ENCODE assay signal across 31 cellular contexts in the genomic region with DNA sequence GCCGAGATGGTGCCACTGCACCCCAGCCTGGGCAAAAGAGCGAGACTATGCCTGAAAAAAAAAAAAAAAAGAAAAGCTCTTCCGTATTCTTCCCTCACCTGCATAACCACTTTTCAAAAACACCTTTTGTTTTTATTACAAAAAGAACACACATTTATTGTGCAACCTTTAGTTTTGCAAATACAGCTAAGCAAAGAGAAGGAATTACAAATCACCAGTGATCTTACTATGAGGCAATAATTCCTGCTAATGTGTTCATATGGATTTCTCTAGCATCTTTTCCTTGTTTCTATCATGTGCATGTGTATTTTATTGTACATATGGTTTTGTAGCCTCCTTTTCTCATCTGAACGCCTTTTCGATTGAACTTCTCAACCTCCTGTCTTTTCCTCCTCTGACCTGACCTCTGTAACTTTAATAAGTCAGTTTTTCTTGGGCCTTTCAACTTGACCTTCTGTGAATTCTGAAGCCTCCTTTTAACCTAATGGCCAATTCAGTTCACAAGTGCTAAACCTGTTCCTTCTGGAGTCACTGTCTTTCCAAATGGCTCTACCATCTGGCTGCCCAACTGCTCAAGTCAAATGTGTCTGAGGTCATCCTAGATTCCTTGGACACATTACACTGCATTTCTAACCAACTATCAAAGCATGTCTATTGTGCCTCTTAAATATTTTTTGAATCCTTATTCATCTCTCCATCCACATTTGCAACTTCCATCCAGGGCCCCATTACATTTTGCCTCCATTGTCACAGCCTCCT. TPM values are rescaled to one million over a fixed set of nuclear protein-coding genes. Genes with fewer than 3 reads are reported as not detected.
DNase-seq lines count a peak whose midpoint lies in the region; ATAC-seq and TF ChIP-seq lines count a peak whose summit lies in the region.
"Had no signal": no experiment of that assay in that cellular context is flagged by ENCODE, and none has a peak within 500 bp of the region (broad histone marks: within the 10 kb centered on the region; RNA-seq: fewer than 3 reads in every experiment).

No MANE protein-coding gene starts in this region.

- no peaks in the 10 kb centered on the region for H3K27me3 Mint-ChIP-seq in WTC11 (ENCODE audit: low read depth)
- no peaks in the 10 kb centered on the region for H3K27me3 Mint-ChIP-seq in activated naive CD8-positive, alpha-beta T cell treated with anti-CD3 and anti-CD28 coated beads, Interleukin-2, amount 50 U/mL, for 24 hours

- H3K27me3 ChIP-seq in esophagus (ENCODE audit: control insufficient read depth in 1 of 2, insufficient read depth in 2 of 2, low read length in 2 of 2) (no peaks in the 10 kb centered on the region), lung (ENCODE audit: control insufficient read depth, insufficient read depth) (no peaks in the 10 kb centered on the region), PC-3 (ENCODE audit: low read length) (no peaks in the 10 kb centered on the region)
- H3K27me3 ChIP-seq: BLaER1, brain microvascular endothelial cell, SJCRH30, stomach, thyroid gland, vagina had no signal

- intact Hi-C loops in PC-3 (cut with micrococcal nuclease) = no loop called here

- H3K9me2 ChIP-seq in PC-3 (replicated peaks; ENCODE audit: low read length) = no peaks in the 10 kb centered on the region

- CTCF ChIA-PET in WTC11 (lab: Charles Lee) = interaction anchor here (2.4 to 4.6 kb wide), 2 partner anchors 10 to 12 kb away, joined by 18 to 52 read pairs; no protein-coding TSS in a partner anchor
- CTCF ChIA-PET in PC-3 (lab: Charles Lee) = no interaction called here

- H3K4me3 ChIP-seq in esophagus (ENCODE audit: low read depth in 1 of 2, low read length in 2 of 2) = no peak overlapping the region
- no peak overlapping the region for H3K4me3 ChIP-seq in lung
- H3K4me3 ChIP-seq in PC-3 (ENCODE audit: low read length) = no peak overlapping the region
- H3K4me3 ChIP-seq: BLaER1, HAP-1, SJCRH30, stomach, thyroid gland, vagina had no signal

- H4K20me1 ChIP-seq in PC-3 (ENCODE audit: low read length) = no peaks in the 10 kb centered on the region
- H4K20me1 ChIP-seq: BLaER1 had no signal

- H3K79me2 ChIP-seq in PC-3 (ENCODE audit: low read length) = no peaks in the 10 kb centered on the region

- no peaks in the 10 kb centered on the region for H3K36me3 Mint-ChIP-seq in WTC11
- H3K36me3 Mint-ChIP-seq in activated naive CD8-positive, alpha-beta T cell treated with anti-CD3 and anti-CD28 coated beads, Interleukin-2, amount 50 U/mL, for 24 hours (ENCODE audit: low read depth) = no peaks in the 10 kb centered on the region
- H3K36me3 Mint-ChIP-seq: naive thymus-derived CD8-positive, alpha-beta T cell had no signal

- H3K4me1 ChIP-seq in esophagus (ENCODE audit: control insufficient read depth in 2 of 2, insufficient read depth in 2 of 2, low read length in 1 of 2) (peaks cover 0 to 11% of the 10 kb centered on the region in 2 donors), lung (ENCODE audit: control insufficient read depth in 2 of 2, insufficient read depth in 2 of 2, low read length in 2 of 2) (peaks cover 0 to 3% of the 10 kb centered on the region in 2 donors), PC-3 (ENCODE audit: insufficient read depth, low read length) (peaks cover 6% of the 10 kb centered on the region; the same call in 1 of the 2 replicates)
- H3K4me1 ChIP-seq: BLaER1, SJCRH30, stomach had no signal

- BruUV-seq in PC-3 (replicated peaks; lab: Mats Ljungman, UMichigan) = no TSS peak

- DNase-seq in DMS 273 treated with DMSO at 0.1 percent for 48 hours (lab: John Stamatoyannopoulos, UW) = peak; percentile 57
- DNase-seq in WTC11 (ENCODE audit: low spot score) = no peak
- DNase-seq in lung (ENCODE audit: low spot score) = no peak
- no peak for DNase-seq in activated naive CD8-positive, alpha-beta T cell treated with anti-CD3 and anti-CD28 coated beads, Interleukin-2, amount 50 U/mL, for 24 hours
- no peak for DNase-seq in PC-3
- DNase-seq in NOMO-1 treated with dmso at 0.1 percent for 144 hours (lab: John Stamatoyannopoulos, UW; ENCODE audit: unreplicated experiment) = no peak
- DNase-seq: activated CD4-positive, alpha-beta T cell treated with anti-CD3 and anti-CD28 coated beads for 36 hours; activated CD8-positive, alpha-beta T cell treated with anti-CD3 and anti-CD28 coated beads, Interleukin-2, amount 10 ng/mL, durations not matched to agents 7 days and 5 days; activated naive CD4-positive, alpha-beta T cell treated with anti-CD3 and anti-CD28 coated beads, Interleukin-2, amount 50 U/mL, for 16 hours; amniotic stem cell; brain microvascular endothelial cell; DMS79; GF-D8; left ventricle myocardium superior; naive thymus-derived CD8-positive, alpha-beta T cell; NCI-H187; NCI-H526 treated with DMSO at 0.1 percent for 48 hours; nucleus accumbens; SJCRH30; stimulated activated CD4-positive, alpha-beta T cell treated with anti-CD3 and anti-CD28 coated beads, Interleukin-4, amount 100 ng/mL, for 1 hour; stomach; SW 1271; thyroid gland had no signal

- POLR2A ChIA-PET in WTC11 (lab: Charles Lee) (no interaction called here), PC-3 (lab: Charles Lee; ENCODE audit: unreplicated experiment) (no interaction called here)

- H3K4me1 Mint-ChIP-seq in WTC11 = peaks cover 4% of the 10 kb centered on the region; the same call in 1 of the 2 replicates
- H3K4me1 Mint-ChIP-seq in activated naive CD8-positive, alpha-beta T cell treated with anti-CD3 and anti-CD28 coated beads, Interleukin-2, amount 50 U/mL, for 24 hours = no peaks in the 10 kb centered on the region
- H3K4me1 Mint-ChIP-seq: activated CD4-positive, alpha-beta T cell treated with anti-CD3 and anti-CD28 coated beads for 36 hours; naive thymus-derived CD8-positive, alpha-beta T cell had no signal

- no peaks in the 10 kb centered on the region for H3F3A ChIP-seq in PC-3 (ENCODE audit: low read length, unreplicated experiment)

- H3K36me3 ChIP-seq in esophagus (ENCODE audit: control insufficient read depth in 2 of 2, insufficient read depth in 2 of 2, low read length in 1 of 2) = no peaks in the 10 kb centered on the region
- H3K36me3 ChIP-seq in lung (ENCODE audit: control insufficient read depth in 2 of 2, insufficient read depth in 2 of 2, low read length in 2 of 2) = no peaks in the 10 kb centered on the region
- no peaks in the 10 kb centered on the region for H3K36me3 ChIP-seq in PC-3 (ENCODE audit: low read depth, low read length)
- H3K36me3 ChIP-seq: BLaER1, brain microvascular endothelial cell, HAP-1, SJCRH30, stomach, thyroid gland, vagina had no signal

- H3K27ac Mint-ChIP-seq in WTC11 = no peak overlapping the region
- no peak overlapping the region for H3K27ac Mint-ChIP-seq in activated naive CD8-positive, alpha-beta T cell treated with anti-CD3 and anti-CD28 coated beads, Interleukin-2, amount 50 U/mL, for 24 hours
- H3K27ac Mint-ChIP-seq: activated CD4-positive, alpha-beta T cell treated with anti-CD3 and anti-CD28 coated beads for 36 hours; activated CD8-positive, alpha-beta T cell treated with anti-CD3 and anti-CD28 coated beads, Interleukin-2, amount 10 ng/mL, durations not matched to agents 7 days and 5 days; activated T-helper 2 cell treated with anti-CD3 and anti-CD28 coated beads, Interferon-gamma antibody, Interleukin-2, Interleukin-4, amounts not matched to agents 10 μg/mL and 5 μg/mL and 100 μg/mL, durations not matched to agents 14 hours and 24 hours and 36 hours had no signal

- no peak overlapping the region for H2AFZ ChIP-seq in PC-3 (ENCODE audit: low read length)

- H3K4me3 Mint-ChIP-seq in WTC11 = no peak overlapping the region
- H3K4me3 Mint-ChIP-seq in activated naive CD8-positive, alpha-beta T cell treated with anti-CD3 and anti-CD28 coated beads, Interleukin-2, amount 50 U/mL, for 24 hours = no peak overlapping the region
- H3K4me3 Mint-ChIP-seq: activated CD4-positive, alpha-beta T cell treated with anti-CD3 and anti-CD28 coated beads for 36 hours; activated CD8-positive, alpha-beta T cell treated with anti-CD3 and anti-CD28 coated beads, Interleukin-2, amount 10 ng/mL, durations not matched to agents 7 days and 5 days; naive thymus-derived CD8-positive, alpha-beta T cell had no signal

- TF ChIP-seq CTCF in WTC11 (IDR thresholded peaks at IDR 0.05) = no peak
- no peak for TF ChIP-seq CTCF in lung (IDR thresholded peaks at IDR 0.05; ENCODE audit: control extremely low read depth, extremely low read depth)
- no peak for TF ChIP-seq CTCF in PC-3 (conservative IDR thresholded peaks at IDR 0.05; ENCODE audit: low read depth, low read length)

- H3K9me3 Mint-ChIP-seq in WTC11 = no peaks in the 10 kb centered on the region
- no peaks in the 10 kb centered on the region for H3K9me3 Mint-ChIP-seq in activated naive CD8-positive, alpha-beta T cell treated with anti-CD3 and anti-CD28 coated beads, Interleukin-2, amount 50 U/mL, for 24 hours
- H3K9me3 Mint-ChIP-seq: activated T-helper 2 cell treated with anti-CD3 and anti-CD28 coated beads, Interferon-gamma antibody, Interleukin-2, Interleukin-4, amounts not matched to agents 10 μg/mL and 5 μg/mL and 100 μg/mL, durations not matched to agents 14 hours and 24 hours and 36 hours; naive thymus-derived CD8-positive, alpha-beta T cell had no signal

- 64 to 85% methylated on average over 5 of the region's 5 CpGs for WGBS in esophagus, 2 donors
- WGBS in lung, 2 donors = 83 to 86% methylated on average over 5 of the region's 5 CpGs

- H3K9ac ChIP-seq in PC-3 (ENCODE audit: low read length) = no peak overlapping the region
- H3K9ac ChIP-seq: BLaER1 had no signal

- no peak overlapping the region for H3K4me2 ChIP-seq in PC-3 (ENCODE audit: low read length)
- H3K4me2 ChIP-seq: BLaER1 had no signal

- H3K27ac ChIP-seq in esophagus (ENCODE audit: low read depth in 2 of 2, low read length in 1 of 2) (peak overlapping the region; percentile 72 to 90), lung (ENCODE audit: low read depth in 1 of 2, low read length in 1 of 2) (no peak overlapping the region), PC-3 (ENCODE audit: low read length) (no peak overlapping the region)
- H3K27ac ChIP-seq: BLaER1, brain microvascular endothelial cell, SJCRH30, vagina had no signal

- H3K9me3 ChIP-seq in esophagus (ENCODE audit: control insufficient read depth in 2 of 2, insufficient read depth in 1 of 2, low read depth in 1 of 2, low read length in 1 of 2) = no peaks in the 10 kb centered on the region
- peaks cover 0 to 2% of the 10 kb centered on the region in 2 donors for H3K9me3 ChIP-seq in lung (ENCODE audit: control insufficient read depth in 2 of 2, insufficient read depth in 1 of 2, low read length in 1 of 2)
- no peaks in the 10 kb centered on the region for H3K9me3 ChIP-seq in PC-3 (ENCODE audit: low read length)
- H3K9me3 ChIP-seq: BLaER1, HAP-1, SJCRH30, stomach, thyroid gland, vagina had no signal

- ATAC-seq in WTC11 (no peak), lung (ENCODE audit: insufficient read depth, low FRiP score) (peak; percentile 24), PC-3 (no peak)
- no peak for ATAC-seq in activated naive CD8-positive, alpha-beta T cell treated with anti-CD3 and anti-CD28 coated beads, Interleukin-2, amount 50 U/mL, for 24 hours
- ATAC-seq: activated CD4-positive, alpha-beta T cell treated with anti-CD3 and anti-CD28 coated beads for 36 hours; activated CD8-positive, alpha-beta T cell treated with anti-CD3 and anti-CD28 coated beads, Interleukin-2, amount 10 ng/mL, durations not matched to agents 7 days and 5 days; left ventricle myocardium superior; naive thymus-derived CD8-positive, alpha-beta T cell had no signal

RNA-seq across cellular contexts. Expression of gene DAPL1, which starts 59.1 kb away (rescaled TPM):
- total RNA-seq in WTC11 (2021) (not detected in 3 replicates), lung (not detected), PC-3 (2014; rRNA removed) (not detected in 2 replicates)
- polyA plus RNA-seq in esophagus (100 to 1,000 TPM; 426 to 475 TPM), lung (under 1 TPM in 1 of 2 donors, not detected in 1; 0.17 TPM)
- total RNA-seq: activated CD4-positive, alpha-beta T cell treated with anti-CD3 and anti-CD28 coated beads for 36 hours; activated CD8-positive, alpha-beta T cell treated with anti-CD3 and anti-CD28 coated beads, Interleukin-2, amount 10 ng/mL, durations not matched to agents 7 days and 5 days; activated T-helper 2 cell treated with anti-CD3 and anti-CD28 coated beads, Interferon-gamma antibody, Interleukin-2, Interleukin-4, amounts not matched to agents 10 μg/mL and 5 μg/mL and 100 μg/mL, durations not matched to agents 14 hours and 24 hours and 36 hours; glomerular endothelial cell; left ventricle myocardium superior; naive thymus-derived CD8-positive, alpha-beta T cell; pulmonary artery endothelial cell; SJCRH30; stomach had no signal
- polyA plus RNA-seq: AG04450; naive thymus-derived CD8-positive, alpha-beta T cell had no signal

Comparison
In these comparisons a context has a peak if more than half of its experiments do, and no peak if none do; other contexts are left out.
1. H3K27ac ChIP-seq: peak in esophagus (2 of 2); none in lung (0 of 2) and PC-3 (single experiment).